Comparison of ENCODE assay signal across 1 cellular context in the genomic region with DNA sequence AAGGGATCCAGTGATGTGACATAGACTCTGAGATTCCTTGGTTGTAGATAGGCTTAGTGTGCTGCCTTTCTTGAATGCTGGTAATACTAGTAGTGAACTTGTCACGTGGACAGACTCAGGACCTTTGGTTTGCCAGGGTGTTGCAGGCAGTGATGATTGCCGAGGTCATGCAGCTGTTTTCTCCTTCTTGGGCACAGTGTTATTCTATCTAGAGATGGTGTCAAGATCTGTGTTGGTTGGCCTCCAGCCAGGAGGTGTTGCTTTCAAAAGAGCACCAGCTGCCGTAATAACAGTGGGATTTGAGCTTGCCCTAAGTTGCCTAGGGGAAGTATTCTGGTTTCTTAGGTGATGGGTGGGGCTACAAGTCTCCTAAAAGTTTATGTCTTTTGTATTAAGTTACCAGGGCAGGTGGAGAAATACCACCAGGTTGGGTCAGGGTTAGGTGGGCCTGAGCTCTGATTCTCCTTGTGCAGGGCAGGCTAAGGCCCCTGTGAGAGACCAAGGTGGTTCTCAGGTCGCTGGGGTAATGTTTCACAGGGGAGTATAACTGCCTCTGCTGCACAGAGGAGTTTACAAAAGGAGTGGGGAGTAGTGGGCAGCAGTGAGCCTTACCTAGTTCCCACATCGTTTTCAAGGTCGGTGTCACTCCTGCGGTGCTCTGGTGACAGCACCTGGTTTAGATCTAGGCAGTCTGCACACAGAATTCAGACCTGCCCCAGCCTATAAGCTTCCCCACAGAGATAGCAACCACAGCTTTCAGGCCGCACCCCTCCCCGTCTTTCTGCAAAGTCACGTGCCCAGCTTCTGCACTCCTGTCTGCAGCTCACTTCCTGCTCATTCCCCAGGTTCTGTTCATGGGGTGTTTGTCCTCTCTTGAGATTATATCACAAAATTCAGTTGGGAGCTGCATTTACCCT.
A peak's percentile ranks its signal among the peaks of the same experiment; 100 is the strongest.
TF ChIP-seq lines count a peak whose summit lies in the region.

No MANE protein-coding gene starts in this region.

TF ChIP-seq in HEK293, 187 proteins besides CTCF, POLR2A, EP300 and RAD21 (continued from another document and continues in another):
- TF ChIP-seq ZNF121 (tag by site-specific recombination; IDR thresholded peaks at IDR 0.05) (no peak), ZNF549 (tag by site-specific recombination; IDR thresholded peaks at IDR 0.05) (no peak), ZSCAN30 (tag by site-specific recombination; IDR thresholded peaks at IDR 0.05) (0 out of 2 replicates have a peak, but pooled peaks have one; percentile 23), ZNF426 (tag by site-specific recombination; IDR thresholded peaks at IDR 0.05) (no peak), ZNF555 (tag by site-specific recombination; conservative IDR thresholded peaks at IDR 0.05) (no peak), ZNF174 (tag by site-specific recombination; IDR thresholded peaks at IDR 0.05) (no peak), ZNF473 (tag by site-specific recombination; IDR thresholded peaks at IDR 0.05) (no peak), RBAK (tag by site-specific recombination; IDR thresholded peaks at IDR 0.05) (no peak), ZNF623 (tag by site-specific recombination; IDR thresholded peaks at IDR 0.05) (no peak), ZFP3 (tag by site-specific recombination; IDR thresholded peaks at IDR 0.05; ENCODE audit: low read depth) (no peak), ZNF600 (tag by site-specific recombination; IDR thresholded peaks at IDR 0.05) (peak; percentile 39), ZNF544 (tag by site-specific recombination; IDR thresholded peaks at IDR 0.05) (no peak), ZFP69B (tag by site-specific recombination; IDR thresholded peaks at IDR 0.05) (no peak), ZNF350 (tag by site-specific recombination; IDR thresholded peaks at IDR 0.05) (peak; percentile 52; the same call in 1 of the 2 replicates), ZNF501 (tag by site-specific recombination; IDR thresholded peaks at IDR 0.05) (no peak), ZNF514 (tag by site-specific recombination; IDR thresholded peaks at IDR 0.05) (no peak), SCRT1 (tag by site-specific recombination; IDR thresholded peaks at IDR 0.05; ENCODE audit: borderline replicate concordance) (peak; percentile 63), SCRT2 (tag by site-specific recombination; IDR thresholded peaks at IDR 0.05) (peak; percentile 85), ZSCAN23 (tag by site-specific recombination; IDR thresholded peaks at IDR 0.05) (no peak), BCL11B (tag by site-specific recombination; IDR thresholded peaks at IDR 0.05; ENCODE audit: low read depth) (no peak), PRDM1 (tag by site-specific recombination; IDR thresholded peaks at IDR 0.05) (no peak), SP3 (tag by site-specific recombination; IDR thresholded peaks at IDR 0.05) (no peak), ZNF843 (tag by site-specific recombination; IDR thresholded peaks at IDR 0.05) (0 out of 2 replicates have a peak, but pooled peaks have one; percentile 30), ZNF404 (tag by site-specific recombination; IDR thresholded peaks at IDR 0.05) (no peak), ZFP41 (tag by site-specific recombination; IDR thresholded peaks at IDR 0.05; ENCODE audit: borderline replicate concordance) (no peak)
- TF ChIP-seq, protein P1, sequence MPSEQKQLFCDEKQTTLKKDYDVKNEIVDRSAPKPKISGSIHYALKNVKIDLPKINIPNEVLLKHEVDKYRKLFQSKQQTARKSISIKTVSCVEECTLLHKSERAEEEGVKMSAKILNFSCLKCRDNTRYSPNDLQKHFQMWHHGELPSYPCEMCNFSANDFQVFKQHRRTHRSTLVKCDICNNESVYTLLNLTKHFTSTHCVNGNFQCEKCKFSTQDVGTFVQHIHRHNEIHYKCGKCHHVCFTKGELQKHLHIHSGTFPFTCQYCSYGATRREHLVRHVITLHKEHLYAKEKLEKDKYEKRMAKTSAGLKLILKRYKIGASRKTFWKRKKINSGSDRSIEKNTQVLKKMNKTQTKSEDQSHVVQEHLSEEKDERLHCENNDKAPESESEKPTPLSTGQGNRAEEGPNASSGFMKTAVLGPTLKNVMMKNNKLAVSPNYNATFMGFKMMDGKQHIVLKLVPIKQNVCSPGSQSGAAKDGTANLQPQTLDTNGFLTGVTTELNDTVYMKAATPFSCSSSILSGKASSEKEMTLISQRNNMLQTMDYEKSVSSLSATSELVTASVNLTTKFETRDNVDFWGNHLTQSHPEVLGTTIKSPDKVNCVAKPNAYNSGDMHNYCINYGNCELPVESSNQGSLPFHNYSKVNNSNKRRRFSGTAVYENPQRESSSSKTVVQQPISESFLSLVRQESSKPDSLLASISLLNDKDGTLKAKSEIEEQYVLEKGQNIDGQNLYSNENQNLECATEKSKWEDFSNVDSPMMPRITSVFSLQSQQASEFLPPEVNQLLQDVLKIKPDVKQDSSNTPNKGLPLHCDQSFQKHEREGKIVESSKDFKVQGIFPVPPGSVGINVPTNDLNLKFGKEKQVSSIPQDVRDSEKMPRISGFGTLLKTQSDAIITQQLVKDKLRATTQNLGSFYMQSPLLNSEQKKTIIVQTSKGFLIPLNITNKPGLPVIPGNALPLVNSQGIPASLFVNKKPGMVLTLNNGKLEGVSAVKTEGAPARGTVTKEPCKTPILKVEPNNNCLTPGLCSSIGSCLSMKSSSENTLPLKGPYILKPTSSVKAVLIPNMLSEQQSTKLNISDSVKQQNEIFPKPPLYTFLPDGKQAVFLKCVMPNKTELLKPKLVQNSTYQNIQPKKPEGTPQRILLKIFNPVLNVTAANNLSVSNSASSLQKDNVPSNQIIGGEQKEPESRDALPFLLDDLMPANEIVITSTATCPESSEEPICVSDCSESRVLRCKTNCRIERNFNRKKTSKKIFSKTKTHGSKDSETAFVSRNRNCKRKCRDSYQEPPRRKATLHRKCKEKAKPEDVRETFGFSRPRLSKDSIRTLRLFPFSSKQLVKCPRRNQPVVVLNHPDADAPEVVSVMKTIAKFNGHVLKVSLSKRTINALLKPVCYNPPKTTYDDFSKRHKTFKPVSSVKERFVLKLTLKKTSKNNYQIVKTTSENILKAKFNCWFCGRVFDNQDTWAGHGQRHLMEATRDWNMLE (tag by site-specific recombination; conservative IDR thresholded peaks at IDR 0.05; ENCODE audit: low read depth), result no peak
- TF ChIP-seq, protein P2, sequence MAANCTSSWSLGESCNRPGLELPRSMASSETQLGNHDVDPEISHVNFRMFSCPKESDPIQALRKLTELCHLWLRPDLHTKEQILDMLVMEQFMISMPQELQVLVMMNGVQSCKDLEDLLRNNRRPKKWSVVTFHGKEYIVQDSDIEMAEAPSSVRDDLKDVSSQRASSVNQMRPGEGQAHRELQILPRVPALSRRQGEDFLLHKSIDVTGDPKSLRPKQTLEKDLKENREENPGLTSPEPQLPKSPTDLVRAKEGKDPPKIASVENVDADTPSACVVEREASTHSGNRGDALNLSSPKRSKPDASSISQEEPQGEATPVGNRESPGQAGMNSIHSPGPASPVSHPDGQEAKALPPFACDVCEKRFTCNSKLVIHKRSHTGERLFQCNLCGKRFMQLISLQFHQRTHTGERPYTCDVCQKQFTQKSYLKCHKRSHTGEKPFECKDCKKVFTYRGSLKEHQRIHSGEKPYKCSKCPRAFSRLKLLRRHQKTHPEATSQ (tag by site-specific recombination; IDR thresholded peaks at IDR 0.05), result no peak
- TF ChIP-seq, protein P3, sequence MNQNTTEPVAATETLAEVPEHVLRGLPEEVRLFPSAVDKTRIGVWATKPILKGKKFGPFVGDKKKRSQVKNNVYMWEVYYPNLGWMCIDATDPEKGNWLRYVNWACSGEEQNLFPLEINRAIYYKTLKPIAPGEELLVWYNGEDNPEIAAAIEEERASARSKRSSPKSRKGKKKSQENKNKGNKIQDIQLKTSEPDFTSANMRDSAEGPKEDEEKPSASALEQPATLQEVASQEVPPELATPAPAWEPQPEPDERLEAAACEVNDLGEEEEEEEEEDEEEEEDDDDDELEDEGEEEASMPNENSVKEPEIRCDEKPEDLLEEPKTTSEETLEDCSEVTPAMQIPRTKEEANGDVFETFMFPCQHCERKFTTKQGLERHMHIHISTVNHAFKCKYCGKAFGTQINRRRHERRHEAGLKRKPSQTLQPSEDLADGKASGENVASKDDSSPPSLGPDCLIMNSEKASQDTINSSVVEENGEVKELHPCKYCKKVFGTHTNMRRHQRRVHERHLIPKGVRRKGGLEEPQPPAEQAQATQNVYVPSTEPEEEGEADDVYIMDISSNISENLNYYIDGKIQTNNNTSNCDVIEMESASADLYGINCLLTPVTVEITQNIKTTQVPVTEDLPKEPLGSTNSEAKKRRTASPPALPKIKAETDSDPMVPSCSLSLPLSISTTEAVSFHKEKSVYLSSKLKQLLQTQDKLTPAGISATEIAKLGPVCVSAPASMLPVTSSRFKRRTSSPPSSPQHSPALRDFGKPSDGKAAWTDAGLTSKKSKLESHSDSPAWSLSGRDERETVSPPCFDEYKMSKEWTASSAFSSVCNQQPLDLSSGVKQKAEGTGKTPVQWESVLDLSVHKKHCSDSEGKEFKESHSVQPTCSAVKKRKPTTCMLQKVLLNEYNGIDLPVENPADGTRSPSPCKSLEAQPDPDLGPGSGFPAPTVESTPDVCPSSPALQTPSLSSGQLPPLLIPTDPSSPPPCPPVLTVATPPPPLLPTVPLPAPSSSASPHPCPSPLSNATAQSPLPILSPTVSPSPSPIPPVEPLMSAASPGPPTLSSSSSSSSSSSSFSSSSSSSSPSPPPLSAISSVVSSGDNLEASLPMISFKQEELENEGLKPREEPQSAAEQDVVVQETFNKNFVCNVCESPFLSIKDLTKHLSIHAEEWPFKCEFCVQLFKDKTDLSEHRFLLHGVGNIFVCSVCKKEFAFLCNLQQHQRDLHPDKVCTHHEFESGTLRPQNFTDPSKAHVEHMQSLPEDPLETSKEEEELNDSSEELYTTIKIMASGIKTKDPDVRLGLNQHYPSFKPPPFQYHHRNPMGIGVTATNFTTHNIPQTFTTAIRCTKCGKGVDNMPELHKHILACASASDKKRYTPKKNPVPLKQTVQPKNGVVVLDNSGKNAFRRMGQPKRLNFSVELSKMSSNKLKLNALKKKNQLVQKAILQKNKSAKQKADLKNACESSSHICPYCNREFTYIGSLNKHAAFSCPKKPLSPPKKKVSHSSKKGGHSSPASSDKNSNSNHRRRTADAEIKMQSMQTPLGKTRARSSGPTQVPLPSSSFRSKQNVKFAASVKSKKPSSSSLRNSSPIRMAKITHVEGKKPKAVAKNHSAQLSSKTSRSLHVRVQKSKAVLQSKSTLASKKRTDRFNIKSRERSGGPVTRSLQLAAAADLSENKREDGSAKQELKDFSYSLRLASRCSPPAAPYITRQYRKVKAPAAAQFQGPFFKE (tag by site-specific recombination; IDR thresholded peaks at IDR 0.05; ENCODE audit: borderline replicate concordance), result no peak
- TF ChIP-seq, protein P4, sequence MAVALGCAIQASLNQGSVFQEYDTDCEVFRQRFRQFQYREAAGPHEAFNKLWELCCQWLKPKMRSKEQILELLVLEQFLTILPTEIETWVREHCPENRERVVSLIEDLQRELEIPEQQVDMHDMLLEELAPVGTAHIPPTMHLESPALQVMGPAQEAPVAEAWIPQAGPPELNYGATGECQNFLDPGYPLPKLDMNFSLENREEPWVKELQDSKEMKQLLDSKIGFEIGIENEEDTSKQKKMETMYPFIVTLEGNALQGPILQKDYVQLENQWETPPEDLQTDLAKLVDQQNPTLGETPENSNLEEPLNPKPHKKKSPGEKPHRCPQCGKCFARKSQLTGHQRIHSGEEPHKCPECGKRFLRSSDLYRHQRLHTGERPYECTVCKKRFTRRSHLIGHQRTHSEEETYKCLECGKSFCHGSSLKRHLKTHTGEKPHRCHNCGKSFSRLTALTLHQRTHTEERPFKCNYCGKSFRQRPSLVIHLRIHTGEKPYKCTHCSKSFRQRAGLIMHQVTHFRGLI (tag by site-specific recombination; IDR thresholded peaks at IDR 0.05), result no peak
- TF ChIP-seq, protein P5, sequence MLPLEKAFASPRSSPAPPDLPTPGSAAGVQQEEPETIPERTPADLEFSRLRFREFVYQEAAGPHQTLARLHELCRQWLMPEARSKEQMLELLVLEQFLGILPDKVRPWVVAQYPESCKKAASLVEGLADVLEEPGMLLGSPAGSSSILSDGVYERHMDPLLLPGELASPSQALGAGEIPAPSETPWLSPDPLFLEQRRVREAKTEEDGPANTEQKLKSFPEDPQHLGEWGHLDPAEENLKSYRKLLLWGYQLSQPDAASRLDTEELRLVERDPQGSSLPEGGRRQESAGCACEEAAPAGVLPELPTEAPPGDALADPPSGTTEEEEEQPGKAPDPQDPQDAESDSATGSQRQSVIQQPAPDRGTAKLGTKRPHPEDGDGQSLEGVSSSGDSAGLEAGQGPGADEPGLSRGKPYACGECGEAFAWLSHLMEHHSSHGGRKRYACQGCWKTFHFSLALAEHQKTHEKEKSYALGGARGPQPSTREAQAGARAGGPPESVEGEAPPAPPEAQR (tag by site-specific recombination; IDR thresholded peaks at IDR 0.05), result no peak
- TF ChIP-seq, protein P6, sequence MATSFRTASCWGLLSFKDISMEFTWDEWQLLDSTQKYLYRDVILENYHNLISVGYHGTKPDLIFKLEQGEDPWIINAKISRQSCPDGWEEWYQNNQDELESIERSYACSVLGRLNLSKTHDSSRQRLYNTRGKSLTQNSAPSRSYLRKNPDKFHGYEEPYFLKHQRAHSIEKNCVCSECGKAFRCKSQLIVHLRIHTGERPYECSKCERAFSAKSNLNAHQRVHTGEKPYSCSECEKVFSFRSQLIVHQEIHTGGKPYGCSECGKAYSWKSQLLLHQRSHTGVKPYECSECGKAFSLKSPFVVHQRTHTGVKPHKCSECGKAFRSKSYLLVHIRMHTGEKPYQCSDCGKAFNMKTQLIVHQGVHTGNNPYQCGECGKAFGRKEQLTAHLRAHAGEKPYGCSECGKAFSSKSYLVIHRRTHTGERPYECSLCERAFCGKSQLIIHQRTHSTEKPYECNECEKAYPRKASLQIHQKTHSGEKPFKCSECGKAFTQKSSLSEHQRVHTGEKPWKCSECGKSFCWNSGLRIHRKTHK (tag by site-specific recombination; IDR thresholded peaks at IDR 0.05), result no peak
- TF ChIP-seq, protein P7, sequence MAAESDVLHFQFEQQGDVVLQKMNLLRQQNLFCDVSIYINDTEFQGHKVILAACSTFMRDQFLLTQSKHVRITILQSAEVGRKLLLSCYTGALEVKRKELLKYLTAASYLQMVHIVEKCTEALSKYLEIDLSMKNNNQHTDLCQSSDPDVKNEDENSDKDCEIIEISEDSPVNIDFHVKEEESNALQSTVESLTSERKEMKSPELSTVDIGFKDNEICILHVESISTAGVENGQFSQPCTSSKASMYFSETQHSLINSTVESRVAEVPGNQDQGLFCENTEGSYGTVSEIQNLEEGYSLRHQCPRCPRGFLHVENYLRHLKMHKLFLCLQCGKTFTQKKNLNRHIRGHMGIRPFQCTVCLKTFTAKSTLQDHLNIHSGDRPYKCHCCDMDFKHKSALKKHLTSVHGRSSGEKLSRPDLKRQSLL (tag by site-specific recombination; IDR thresholded peaks at IDR 0.05), result no peak
- TF ChIP-seq, protein P8, sequence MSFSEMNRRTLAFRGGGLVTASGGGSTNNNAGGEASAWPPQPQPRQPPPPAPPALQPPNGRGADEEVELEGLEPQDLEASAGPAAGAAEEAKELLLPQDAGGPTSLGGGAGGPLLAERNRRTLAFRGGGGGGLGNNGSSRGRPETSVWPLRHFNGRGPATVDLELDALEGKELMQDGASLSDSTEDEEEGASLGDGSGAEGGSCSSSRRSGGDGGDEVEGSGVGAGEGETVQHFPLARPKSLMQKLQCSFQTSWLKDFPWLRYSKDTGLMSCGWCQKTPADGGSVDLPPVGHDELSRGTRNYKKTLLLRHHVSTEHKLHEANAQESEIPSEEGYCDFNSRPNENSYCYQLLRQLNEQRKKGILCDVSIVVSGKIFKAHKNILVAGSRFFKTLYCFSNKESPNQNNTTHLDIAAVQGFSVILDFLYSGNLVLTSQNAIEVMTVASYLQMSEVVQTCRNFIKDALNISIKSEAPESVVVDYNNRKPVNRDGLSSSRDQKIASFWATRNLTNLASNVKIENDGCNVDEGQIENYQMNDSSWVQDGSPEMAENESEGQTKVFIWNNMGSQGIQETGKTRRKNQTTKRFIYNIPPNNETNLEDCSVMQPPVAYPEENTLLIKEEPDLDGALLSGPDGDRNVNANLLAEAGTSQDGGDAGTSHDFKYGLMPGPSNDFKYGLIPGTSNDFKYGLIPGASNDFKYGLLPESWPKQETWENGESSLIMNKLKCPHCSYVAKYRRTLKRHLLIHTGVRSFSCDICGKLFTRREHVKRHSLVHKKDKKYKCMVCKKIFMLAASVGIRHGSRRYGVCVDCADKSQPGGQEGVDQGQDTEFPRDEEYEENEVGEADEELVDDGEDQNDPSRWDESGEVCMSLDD (tag by site-specific recombination; IDR thresholded peaks at IDR 0.05), result no peak
